ENCODE assay signal across 19 cellular contexts in the genomic region with DNA sequence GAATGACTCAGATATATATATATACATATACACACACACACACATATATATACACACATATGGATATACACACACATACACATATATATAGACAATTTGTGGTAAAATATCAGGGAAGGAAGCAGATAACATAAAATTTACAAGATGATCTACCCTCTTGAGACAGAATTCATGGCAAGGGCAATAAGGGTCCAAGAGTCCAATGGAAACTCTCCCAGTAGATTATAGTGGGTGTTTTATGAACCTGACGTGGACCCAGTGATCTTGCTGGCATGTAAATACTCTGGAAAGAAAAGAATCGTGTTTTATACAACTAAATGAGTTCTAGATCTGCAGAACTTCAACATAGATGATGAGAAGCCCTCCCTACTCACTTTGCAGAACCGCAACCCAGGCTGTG. TPM values are rescaled to one million over a fixed set of nuclear protein-coding genes. Genes with fewer than 3 reads are reported as not detected.
DNase-seq lines count a peak whose midpoint lies in the region; ATAC-seq, FAIRE-seq and TF ChIP-seq lines count a peak whose summit lies in the region.
"Had no signal": no experiment of that assay in that cellular context is flagged by ENCODE, and none has a peak within 500 bp of the region (broad histone marks: within the 10 kb centered on the region; RNA-seq: fewer than 3 reads in every experiment).

No MANE protein-coding gene starts in this region.

- no peak overlapping the region for H2AK5ac ChIP-seq in mesendoderm (ENCODE audit: low read length)

- 57 to 79% (median 66%) methylated on average over 3 of the region's 3 CpGs for WGBS in small intestine, 3 donors
- WGBS in mesendoderm (ENCODE audit: extremely low coverage, insufficient coverage, low lambda C conversion rate): no CpG with 5 or more reads among the region's 3 CpGs

- FAIRE-seq in GM12891 (lab: Jason Lieb, UNC) (peak; percentile 5), HTR-8/SVneo (lab: Jason Lieb, UNC) (peak; percentile 9), small intestine (lab: Jason Lieb, UNC) (no peak)
- FAIRE-seq: A549, GM12878 had no signal

- no peaks in the 10 kb centered on the region for H3K79me1 ChIP-seq in mesendoderm (ENCODE audit: low read length)

- H3K9ac ChIP-seq in mesendoderm (ENCODE audit: low read length): no peak overlapping the region
- H3K9ac ChIP-seq: BLaER1 treated with 17β-estradiol and CSF1 and Interleukin-3, amounts not matched to agents 10 nM and 100 nM had no signal

- in situ Hi-C loops in G401 (cut with HindIII; ENCODE audit: low sequenced_read_pairs): no loop called here

- intact Hi-C loops in left colon (cut with DNase I, micrococcal nuclease): no loop called here

- H3K27me3 ChIP-seq in small intestine (ENCODE audit: control insufficient read depth in 2 of 2, insufficient read depth in 2 of 2, low read length in 2 of 2) (no peaks in the 10 kb centered on the region), mesendoderm (ENCODE audit: insufficient read depth, low read length, poor library complexity) (no peaks in the 10 kb centered on the region)
- H3K27me3 ChIP-seq: BLaER1 treated with 17β-estradiol and CSF1 and Interleukin-3, amounts not matched to agents 10 nM and 100 nM had no signal

- no peak overlapping the region for H3K56ac ChIP-seq in mesendoderm (ENCODE audit: low read length)

- no peaks in the 10 kb centered on the region for H3K79me2 ChIP-seq in mesendoderm (ENCODE audit: control insufficient read depth, insufficient read depth, low read length)

- H2BK120ac ChIP-seq in mesendoderm (ENCODE audit: low read depth, low read length): no peak overlapping the region

- DNase-seq in GM12891 (ENCODE audit: insufficient read length, low spot score) (no peak), HTR-8/SVneo (ENCODE audit: insufficient read length, low spot score) (no peak), left colon (no peak), small intestine (peak; percentile 76), mesendoderm (no peak), G401 (ENCODE audit: low spot score) (no peak)
- DNase-seq: AML-193; Caco-2; Calu3; CD4-positive, alpha-beta T cell; CD8-positive, alpha-beta T cell; DMS79 treated with DMSO at 0.1 percent for 48 hours; GDM1 had no signal

- H2BK15ac ChIP-seq in mesendoderm (replicated peaks; ENCODE audit: low read depth): no peak overlapping the region

- no peak overlapping the region for H2BK5ac ChIP-seq in mesendoderm (ENCODE audit: low read length)

- H4K5ac ChIP-seq in mesendoderm (ENCODE audit: low read length): no peak overlapping the region

- H3K23ac ChIP-seq in mesendoderm (ENCODE audit: low read length): no peak overlapping the region

- H3K9me3 ChIP-seq in small intestine (ENCODE audit: control insufficient read depth, low read depth): no peaks in the 10 kb centered on the region

- no peak overlapping the region for H3K4me2 ChIP-seq in mesendoderm (ENCODE audit: low read length)
- H3K4me2 ChIP-seq: A549; BLaER1 treated with 17β-estradiol and CSF1 and Interleukin-3, amounts not matched to agents 10 nM and 100 nM had no signal

- no peak overlapping the region for H3K18ac ChIP-seq in mesendoderm (ENCODE audit: low read length)

- no peaks in the 10 kb centered on the region for H3K36me3 ChIP-seq in small intestine (ENCODE audit: control insufficient read depth in 2 of 2, insufficient read depth in 2 of 2, low read length in 2 of 2)
- no peaks in the 10 kb centered on the region for H3K36me3 ChIP-seq in mesendoderm (ENCODE audit: control insufficient read depth, insufficient read depth, low read length)

- H3K4me1 ChIP-seq in small intestine (ENCODE audit: control insufficient read depth in 2 of 2, insufficient read depth in 1 of 2, low read depth in 1 of 2, low read length in 1 of 2) (no peaks in the 10 kb centered on the region), mesendoderm (ENCODE audit: control insufficient read depth, low read depth, low read length) (no peaks in the 10 kb centered on the region)
- H3K4me1 ChIP-seq: A549; BLaER1 treated with 17β-estradiol and CSF1 and Interleukin-3, amounts not matched to agents 10 nM and 100 nM; Caco-2 had no signal

- H4K8ac ChIP-seq in mesendoderm (ENCODE audit: low read depth, low read length): no peak overlapping the region

- H3K4me3 ChIP-seq in small intestine (ENCODE audit: low read depth in 1 of 2, low read length in 2 of 2) (no peak overlapping the region), mesendoderm (ENCODE audit: low read length) (no peak overlapping the region)
- H3K4me3 ChIP-seq: A549; BLaER1 treated with 17β-estradiol and CSF1 and Interleukin-3, amounts not matched to agents 10 nM and 100 nM; GM12878 had no signal

- ATAC-seq in left colon: peak; percentile 99
- no peak for ATAC-seq in GM19023 (IDR thresholded peaks at IDR 0.05; ENCODE audit: unreplicated experiment)
- ATAC-seq: A549; CD8-positive, alpha-beta T cell; GM12878 had no signal

- no peak for TF ChIP-seq POLR2A in GM12891 (IDR thresholded peaks at IDR 0.05; ENCODE audit: low read depth, low read length)

- H3K27ac ChIP-seq in small intestine (ENCODE audit: low read depth in 1 of 2, low read length in 1 of 2) (no peak overlapping the region), mesendoderm (ENCODE audit: low read depth, low read length) (no peak overlapping the region)
- H3K27ac ChIP-seq: 22Rv1; A549; BLaER1 treated with 17β-estradiol and CSF1 and Interleukin-3, amounts not matched to agents 10 nM and 100 nM; C4-2B had no signal

- no peak overlapping the region for H3K4ac ChIP-seq in mesendoderm (ENCODE audit: low read depth, low read length)

TF ChIP-seq in GM12891, 5 proteins besides CTCF, POLR2A, EP300 and RAD21:
- no peak for TF ChIP-seq POLR2AphosphoS5 (IDR thresholded peaks at IDR 0.05; ENCODE audit: low read depth, low read length)
- TF ChIP-seq TAF1 (IDR thresholded peaks at IDR 0.05; ENCODE audit: low read depth, low read length): no peak
- TF ChIP-seq PAX5 (IDR thresholded peaks at IDR 0.05; ENCODE audit: insufficient read depth, low read length, severe bottlenecking): no peak
- no peak for TF ChIP-seq POU2F2 (IDR thresholded peaks at IDR 0.05; ENCODE audit: low read depth, low read length)
- TF ChIP-seq SPI1 (IDR thresholded peaks at IDR 0.05; ENCODE audit: low read depth, low read length): no peak

RNA-seq across cellular contexts. Expression of a gene that starts 49.3 kb away (rescaled TPM):
- 1.2 TPM for polyA plus RNA-seq in GM12891 (2012; ENCODE audit: low read depth, missing spikeins)
- 10 to 100 TPM; 37.2 to 40.0 TPM for total RNA-seq in left colon
- polyA plus RNA-seq in small intestine: 10 to 100 TPM in 1 of 3 donors, 1 to 10 TPM in 2; 5.0 to 16.1 (median 9.2) TPM
- polyA plus RNA-seq in mesendoderm (2013, experiment 1 of 2): 1.2 TPM
- polyA plus RNA-seq in mesendoderm (2013, experiment 2 of 2): 1.2 TPM
- not detected in 2 replicates for total RNA-seq in G401 (2014; rRNA removed; shearing (Covaris generic))

Comparison
In these comparisons a context has a peak if more than half of its experiments do, and no peak if none do; other contexts are left out.
1. RNA of a gene that starts 49.3 kb away (total RNA-seq): 37.2 to 40.0 TPM in left colon; not detected in G401; every median in the first group is over 10 times any median in the second.